8 cellular contexts compared by ENCODE assay signal in the genomic region with DNA sequence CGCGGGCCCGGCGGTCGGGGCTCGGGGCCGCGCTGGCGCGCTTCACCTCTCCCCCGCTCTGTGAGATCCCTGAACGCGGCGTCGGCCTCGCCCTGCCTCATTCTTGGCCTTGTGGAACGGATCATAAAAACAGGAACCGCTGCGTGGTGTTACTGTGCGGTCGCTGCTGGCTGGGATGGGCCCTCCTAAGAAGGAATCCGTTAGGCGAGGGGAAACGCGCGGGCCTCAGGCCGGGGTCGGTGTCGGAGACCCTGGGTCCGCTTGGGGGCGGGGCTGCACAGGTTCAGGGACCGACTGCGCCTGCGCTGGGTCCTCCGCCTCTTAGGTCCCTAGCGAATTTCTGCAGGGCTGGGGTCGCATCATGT. TPM values are rescaled to one million over a fixed set of nuclear protein-coding genes. Genes with fewer than 3 reads are reported as not detected.
DNase-seq lines count a peak whose midpoint lies in the region; ATAC-seq, FAIRE-seq and TF ChIP-seq lines count a peak whose summit lies in the region.

No MANE protein-coding gene starts in this region.

- H3K9me2 ChIP-seq in hepatocyte (replicated peaks; ENCODE audit: insufficient read depth): no peaks in the 10 kb centered on the region

- H3K4me2 ChIP-seq in astrocyte (ENCODE audit: low read length) (peak overlapping the region; percentile 89), hepatocyte (peak overlapping the region; percentile 82)

- H3K9me3 Mint-ChIP-seq in T-helper 2 cell treated with Interferon-gamma antibody and Interleukin-4, amounts not matched to agents 5 μg/mL and 100 μg/mL, for 36 hours: no peaks in the 10 kb centered on the region
- H3K9me3 Mint-ChIP-seq in astrocyte (ENCODE audit: unreplicated experiment): no peaks in the 10 kb centered on the region

- peak overlapping the region; percentile 95 for H3K27ac Mint-ChIP-seq in T-helper 2 cell treated with Interferon-gamma antibody and Interleukin-4, amounts not matched to agents 5 μg/mL and 100 μg/mL, for 36 hours
- peak overlapping the region; percentile 31 for H3K27ac Mint-ChIP-seq in astrocyte (ENCODE audit: unreplicated experiment)

- H3K36me3 ChIP-seq in astrocyte (ENCODE audit: insufficient read depth, low read length) (peaks cover 1% of the 10 kb centered on the region), hepatocyte (replicated peaks; ENCODE audit: insufficient read depth, low read depth) (no peaks in the 10 kb centered on the region)

- peaks cover 49% of the 10 kb centered on the region for H3K79me2 ChIP-seq in astrocyte (ENCODE audit: insufficient read depth, low read length)
- peaks cover 42% of the 10 kb centered on the region for H3K79me2 ChIP-seq in hepatocyte

- H3K27me3 ChIP-seq in astrocyte (ENCODE audit: insufficient read depth, low read length): no peaks in the 10 kb centered on the region
- no peaks in the 10 kb centered on the region for H3K27me3 ChIP-seq in hepatocyte

- H3K36me3 Mint-ChIP-seq in T-helper 2 cell treated with Interferon-gamma antibody and Interleukin-4, amounts not matched to agents 5 μg/mL and 100 μg/mL, for 36 hours (ENCODE audit: low read depth): peaks cover 28% of the 10 kb centered on the region
- peaks cover 5% of the 10 kb centered on the region for H3K36me3 Mint-ChIP-seq in astrocyte (ENCODE audit: low read depth, unreplicated experiment)

- peak; percentile 37 for ATAC-seq in HG02571 (IDR thresholded peaks at IDR 0.05; ENCODE audit: unreplicated experiment)

- H3K4me1 Mint-ChIP-seq in T-helper 2 cell treated with Interferon-gamma antibody and Interleukin-4, amounts not matched to agents 5 μg/mL and 100 μg/mL, for 36 hours (ENCODE audit: low read depth): peaks cover 45% of the 10 kb centered on the region
- H3K4me1 Mint-ChIP-seq in astrocyte (ENCODE audit: low read depth, unreplicated experiment): peaks cover 5% of the 10 kb centered on the region

- no peak for FAIRE-seq in astrocyte (lab: Jason Lieb, UNC)

- peaks cover 17% of the 10 kb centered on the region for H3K4me1 ChIP-seq in astrocyte (ENCODE audit: insufficient read depth, low read length)
- no peaks in the 10 kb centered on the region for H3K4me1 ChIP-seq in hepatocyte (ENCODE audit: insufficient read depth)

- H3K4me3 ChIP-seq in astrocyte (ENCODE audit: insufficient read depth, low read depth, low read length) (peak overlapping the region; percentile 80), hepatocyte (peak overlapping the region; percentile 85), retinal pigment epithelial cell (ENCODE audit: low read length) (peak overlapping the region; percentile 92)

- H4K20me1 ChIP-seq in astrocyte (ENCODE audit: insufficient read depth, low read length): no peaks in the 10 kb centered on the region
- H4K20me1 ChIP-seq in hepatocyte (ENCODE audit: insufficient read depth, poor library complexity, severe bottlenecking): no peaks in the 10 kb centered on the region

- no peaks in the 10 kb centered on the region for H3K9me3 ChIP-seq in astrocyte (ENCODE audit: insufficient read depth, low read depth, low read length)
- no peaks in the 10 kb centered on the region for H3K9me3 ChIP-seq in hepatocyte (ENCODE audit: low read depth)

- peak overlapping the region; percentile 83 for H3K9ac ChIP-seq in astrocyte (ENCODE audit: low read length)

- peak overlapping the region; percentile 96 for H3K4me3 Mint-ChIP-seq in T-helper 2 cell treated with Interferon-gamma antibody and Interleukin-4, amounts not matched to agents 5 μg/mL and 100 μg/mL, for 36 hours
- peak overlapping the region; percentile 87 for H3K4me3 Mint-ChIP-seq in astrocyte (ENCODE audit: unreplicated experiment)

- H3K27ac ChIP-seq in astrocyte (ENCODE audit: low read depth, low read length) (peak overlapping the region; percentile 81), hepatocyte (peak overlapping the region; percentile 91)

- no peaks in the 10 kb centered on the region for H3K27me3 Mint-ChIP-seq in T-helper 2 cell treated with Interferon-gamma antibody and Interleukin-4, amounts not matched to agents 5 μg/mL and 100 μg/mL, for 36 hours (ENCODE audit: low read depth)
- no peaks in the 10 kb centered on the region for H3K27me3 Mint-ChIP-seq in astrocyte (ENCODE audit: low read depth, unreplicated experiment)

- DNase-seq in GM03348 (ENCODE audit: low spot score): peak; percentile 88
- peak; percentile 72 for DNase-seq in NCI-H1092 treated with DMSO at 0.1 percent for 48 hours (lab: John Stamatoyannopoulos, UW)
- peak; percentile 78 for DNase-seq in T-helper 2 cell treated with Interferon-gamma antibody and Interleukin-4, amounts not matched to agents 5 μg/mL and 100 μg/mL, for 36 hours (ENCODE audit: low spot score)
- no peak for DNase-seq in astrocyte (ENCODE audit: low read depth)
- DNase-seq in hepatocyte (ENCODE audit: low spot score): peak; percentile 92
- no peak for DNase-seq in retinal pigment epithelial cell (ENCODE audit: low read depth)
- DNase-seq in cerebellar nuclear complex (lab: John Stamatoyannopoulos, UW): no peak

- TF ChIP-seq CTCF in astrocyte (IDR thresholded peaks at IDR 0.05; ENCODE audit: insufficient read depth, low read depth, low read length): no peak
- TF ChIP-seq CTCF in hepatocyte (IDR thresholded peaks at IDR 0.05; ENCODE audit: poor library complexity): no peak
- no peak for TF ChIP-seq CTCF in retinal pigment epithelial cell (conservative IDR thresholded peaks at IDR 0.05; ENCODE audit: low read depth, low read length)

- WGBS in hepatocyte (ENCODE audit: low lambda C conversion rate, missing lambda C conversion rate): 0% methylated on average over 34 of the region's 37 CpGs

- H2AFZ ChIP-seq in astrocyte (ENCODE audit: low read depth, low read length) (peak overlapping the region; percentile 92), hepatocyte (peak overlapping the region; percentile 91)

RNA-seq across cellular contexts. Expression of a gene that starts 0.4 kb away (rescaled TPM):
- total RNA-seq in astrocyte (43.2 and 48.4 TPM in 2 replicates), hepatocyte (20.7 and 21.4 TPM in 2 replicates)
- polyA plus RNA-seq in hepatocyte: 15.3 and 17.2 TPM in 2 replicates

RNA-seq across cellular contexts. Expression of a gene that starts 5.2 kb away (rescaled TPM):
- total RNA-seq in astrocyte (39.8 and 41.8 TPM in 2 replicates), hepatocyte (42.0 and 49.0 TPM in 2 replicates)
- 23.5 and 32.3 TPM in 2 replicates for polyA plus RNA-seq in hepatocyte

RNA-seq across cellular contexts. Expression of a gene that starts 49.7 kb away (rescaled TPM):
- 14.4 and 18.7 TPM in 2 replicates for total RNA-seq in astrocyte
- 1.00 and 1.4 TPM in 2 replicates for total RNA-seq in hepatocyte
- polyA plus RNA-seq in hepatocyte: 0.34 and 1.4 TPM in 2 replicates

Comparison
In these comparisons a context has a peak if more than half of its experiments do, and no peak if none do; other contexts are left out.
1. DNase-seq: peak in GM03348 (single experiment), NCI-H1092 treated with DMSO at 0.1 percent for 48 hours (single experiment), T-helper 2 cell treated with Interferon-gamma antibody and Interleukin-4, amounts not matched to agents 5 μg/mL and 100 μg/mL, for 36 hours (single experiment) and hepatocyte (single experiment); none in astrocyte (single experiment), retinal pigment epithelial cell (single experiment) and cerebellar nuclear complex (0 of 2).
2. Peak in every context shown above with its lines, with median percentiles within 50 percentile points of each other: H3K4me3 ChIP-seq.